Comparison of ENCODE assay signal across 8 cellular contexts in the genomic region with DNA sequence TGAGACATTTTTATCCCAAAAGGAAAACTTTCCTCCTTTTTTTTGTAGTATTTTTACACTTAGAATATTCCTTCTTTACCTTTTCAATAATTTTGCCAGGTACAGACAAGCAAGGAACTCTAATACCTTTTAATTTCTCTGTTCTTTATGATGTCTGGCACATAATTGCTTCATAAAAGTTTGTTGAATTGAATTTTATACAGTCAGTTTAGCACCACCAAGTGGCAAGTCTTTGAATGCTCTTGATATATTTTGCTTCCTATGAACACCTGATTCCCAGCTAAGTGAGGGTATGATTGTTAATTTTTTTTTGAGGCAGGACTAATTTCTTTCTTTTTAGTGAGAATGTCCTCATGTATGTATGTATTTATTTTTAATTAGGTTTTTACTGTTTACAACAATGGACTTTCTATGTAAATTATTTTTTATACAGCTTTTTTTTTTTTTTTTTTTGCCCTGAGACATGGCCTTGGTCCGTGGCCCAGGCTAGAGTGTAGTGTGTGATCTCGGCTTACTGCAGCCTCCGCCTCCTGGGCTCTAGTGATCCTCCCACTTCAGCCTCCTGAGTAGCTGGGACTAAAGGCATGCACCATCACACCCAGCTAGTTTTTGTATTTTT. TPM values are rescaled to one million over a fixed set of nuclear protein-coding genes. Genes with fewer than 3 reads are reported as not detected.
DNase-seq lines count a peak whose midpoint lies in the region; ATAC-seq and TF ChIP-seq lines count a peak whose summit lies in the region.

No MANE protein-coding gene starts in this region.

- in situ Hi-C loops in transverse colon (cut with MboI; ENCODE audit: low pct_ligation_motif_present in 1 of 4, low pct_unique_long_range_greater_than_20kb in 1 of 4, low sequenced_read_pairs in 3 of 4) = loop anchor here in 3 of 4 donors (10.0 to 25.0 kb wide), 3 partner anchors 72 to 92 kb away; partner anchors contain the start of genes RAB21 (in 1 of the 3) and TPH2 (in 1 of the 3)

- 79% methylated on average over 3 of the region's 3 CpGs for WGBS in SK-N-SH (ENCODE audit: low lambda C conversion rate)
- 77 to 100% methylated on average over 1 to 3 of the region's 3 CpGs for WGBS in transverse colon (ENCODE audit: low coverage in 1 of 2), 2 donors

- H3K4me3 ChIP-seq in SK-N-SH (ENCODE audit: low read depth in 2 of 2, low read length in 1 of 2) (no peak overlapping the region), transverse colon (no peak overlapping the region)

- H3K79me2 ChIP-seq in SK-N-SH (ENCODE audit: insufficient read depth) = peaks cover 97% of the 10 kb centered on the region

- ATAC-seq in HG03354 (IDR thresholded peaks at IDR 0.05; ENCODE audit: poor library complexity, severe bottlenecking, unreplicated experiment) = peak; percentile 62
- no peak for ATAC-seq in GM19455 (IDR thresholded peaks at IDR 0.05; ENCODE audit: unreplicated experiment)

- peaks cover 7% of the 10 kb centered on the region for H4K20me1 ChIP-seq in SK-N-SH (ENCODE audit: insufficient read depth)

- no peak for TF ChIP-seq POLR2A in transverse colon (IDR thresholded peaks at IDR 0.05)

- H3K27ac ChIP-seq in SK-N-SH (ENCODE audit: low read depth in 2 of 2, low read length in 1 of 2) (no peak overlapping the region), transverse colon (no peak overlapping the region)

- no peak overlapping the region for H2AFZ ChIP-seq in SK-N-SH (ENCODE audit: low read depth)

- H3K4me2 ChIP-seq in SK-N-SH = no peak overlapping the region

- DNase-seq in NCI-H2171 treated with DMSO at 0.1 percent for 48 hours (lab: John Stamatoyannopoulos, UW) = peak; percentile 7
- DNase-seq in NCI-H2171 (lab: John Stamatoyannopoulos, UW) = no peak
- DNase-seq in SK-N-SH = peak; percentile 15
- DNase-seq in germinal center (ENCODE audit: low spot score) = peak; percentile 22
- no peak for DNase-seq in transverse colon
- no peak for DNase-seq in putamen (ENCODE audit: low spot score)

- no peaks in the 10 kb centered on the region for H3K27me3 ChIP-seq in SK-N-SH (ENCODE audit: insufficient read depth)
- no peaks in the 10 kb centered on the region for H3K27me3 ChIP-seq in transverse colon

- H3K36me3 ChIP-seq in SK-N-SH (replicated peaks in 1 of 2; ENCODE audit: control insufficient read depth in 1 of 2, insufficient read depth in 2 of 2, low read length in 1 of 2) (peaks cover 0 to 7% of the 10 kb centered on the region in 2 experiments), transverse colon (no peaks in the 10 kb centered on the region)

- no peaks in the 10 kb centered on the region for H3K9me2 ChIP-seq in SK-N-SH

- H3K9me3 ChIP-seq in SK-N-SH (no peaks in the 10 kb centered on the region), transverse colon (no peaks in the 10 kb centered on the region)

- CTCF ChIA-PET in SK-N-SH (lab: Yijun Ruan, JAX) = interaction anchor here (0.7 to 4.3 kb wide), 14 partner anchors 10 to 91 kb away, joined by 3 to 22 read pairs (median 4); partner anchors contain the start of gene TPH2

- peak; percentile 74 for TF ChIP-seq CTCF in SK-N-SH (IDR thresholded peaks at IDR 0.05)
- TF ChIP-seq CTCF in transverse colon (IDR thresholded peaks at IDR 0.05) = peak; percentile 44 to 56 (median 49)

- intact Hi-C loops in transverse colon (cut with DNase I; ENCODE audit: low total_unique reads) = no loop called here

- TF ChIP-seq EP300 in SK-N-SH (IDR thresholded peaks at IDR 0.05; ENCODE audit: borderline replicate concordance in 1 of 2, low read depth in 1 of 2, low read length in 1 of 2) (no peak), transverse colon (IDR thresholded peaks at IDR 0.05; ENCODE audit: low read depth) (no peak)

- H3K9ac ChIP-seq in SK-N-SH = no peak overlapping the region

- no peaks in the 10 kb centered on the region for H3F3A ChIP-seq in SK-N-SH (replicated peaks; ENCODE audit: insufficient read depth)

- H3K4me1 ChIP-seq in SK-N-SH (ENCODE audit: control insufficient read depth in 1 of 2, insufficient read depth in 2 of 2, low read depth in 1 of 2, low read length in 1 of 2) = peaks cover under 1 to 10% of the 10 kb centered on the region in 2 experiments; a peak in 2 of 4 replicates
- peaks cover 0 to 42% (median 4%) of the 10 kb centered on the region in 4 donors for H3K4me1 ChIP-seq in transverse colon

- POLR2A ChIA-PET in SK-N-SH (lab: Yijun Ruan, JAX) = no interaction called here

- TF ChIP-seq RAD21 in SK-N-SH (IDR thresholded peaks at IDR 0.05; ENCODE audit: low read length) = peak; percentile 42; the same call in 1 of the 2 replicates

TF ChIP-seq in SK-N-SH, 30 proteins besides CTCF, POLR2A, EP300 and RAD21:
- TF ChIP-seq FOXM1 (IDR thresholded peaks at IDR 0.05; ENCODE audit: low read depth) = no peak
- TF ChIP-seq SMC3 (IDR thresholded peaks at IDR 0.05; ENCODE audit: low read depth, low read length) = 0 out of 2 replicates have a peak, but pooled peaks have one; percentile 5
- TF ChIP-seq, protein P1, sequence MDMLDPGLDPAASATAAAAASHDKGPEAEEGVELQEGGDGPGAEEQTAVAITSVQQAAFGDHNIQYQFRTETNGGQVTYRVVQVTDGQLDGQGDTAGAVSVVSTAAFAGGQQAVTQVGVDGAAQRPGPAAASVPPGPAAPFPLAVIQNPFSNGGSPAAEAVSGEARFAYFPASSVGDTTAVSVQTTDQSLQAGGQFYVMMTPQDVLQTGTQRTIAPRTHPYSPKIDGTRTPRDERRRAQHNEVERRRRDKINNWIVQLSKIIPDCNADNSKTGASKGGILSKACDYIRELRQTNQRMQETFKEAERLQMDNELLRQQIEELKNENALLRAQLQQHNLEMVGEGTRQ (IDR thresholded peaks at IDR 0.05; ENCODE audit: borderline replicate concordance, low read depth, low read length) = no peak

RNA-seq across cellular contexts. Expression of gene TBC1D15, which starts 6.9 kb away (rescaled TPM):
- polyA plus RNA-seq in SK-N-SH (2012; rRNA removed) = 8.6 and 12.0 TPM in 2 replicates
- 11.5 and 14.9 TPM in 2 replicates for polyA plus RNA-seq in SK-N-SH (2012; cell fraction: cytosol; rRNA removed)
- 9.4 and 18.5 TPM in 2 replicates for polyA plus RNA-seq in SK-N-SH (2012; cell fraction: nucleus; rRNA removed)
- total RNA-seq in transverse colon = 10 to 100 TPM in 3 of 4 donors, 1 to 10 TPM in 1; 5.6 to 42.1 (median 31.1) TPM

Comparison
In these comparisons a context has a peak if more than half of its experiments do, and no peak if none do; other contexts are left out.
1. DNase-seq: peak in NCI-H2171 treated with DMSO at 0.1 percent for 48 hours (single experiment), SK-N-SH (single experiment) and germinal center (single experiment); none in NCI-H2171 (single experiment), transverse colon (single experiment) and putamen (single experiment).